5 cellular contexts compared by ENCODE assay signal in the genomic region with DNA sequence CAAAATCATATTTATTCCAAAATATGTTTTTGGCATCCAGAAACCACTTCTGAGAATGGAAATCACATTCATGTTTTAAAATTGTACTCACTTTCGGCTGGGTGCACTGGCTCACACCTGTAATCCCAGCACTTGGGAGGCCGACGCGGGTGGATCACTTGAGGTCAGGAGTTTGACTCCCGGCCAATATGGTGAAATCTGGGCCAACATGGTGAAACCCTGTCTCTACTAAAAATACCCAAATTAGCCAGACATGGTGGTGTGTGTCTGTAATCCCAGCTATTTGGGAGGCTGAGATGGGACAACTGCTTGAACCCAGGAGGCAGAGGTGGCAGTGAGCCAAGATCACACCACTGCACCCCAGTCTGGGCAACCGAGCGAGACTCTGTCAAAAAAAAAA.
"Had no signal": no experiment of that assay in that cellular context is flagged by ENCODE, and none has a peak within 500 bp of the region (broad histone marks: within the 10 kb centered on the region; RNA-seq: fewer than 3 reads in every experiment).

No MANE protein-coding gene starts in this region.

- ATAC-seq: GM23338, HepG2 had no signal

- H3K4me3 ChIP-seq: GM23338 had no signal

- DNase-seq: H9, HCEC 1CT, KBM-7 had no signal
